ENCODE assay signal across 11 cellular contexts in genomic region chr19:50477751-50478515, GRCh38. TPM values are rescaled to one million over a fixed set of nuclear protein-coding genes. Genes with fewer than 3 reads are reported as not detected.
DNase-seq lines count a peak whose midpoint lies in the region; ATAC-seq lines count a peak whose summit lies in the region.
"Had no signal": no experiment of that assay in that cellular context is flagged by ENCODE, and none has a peak within 500 bp of the region (broad histone marks: within the 10 kb centered on the region; RNA-seq: fewer than 3 reads in every experiment).

No MANE protein-coding gene starts in this region.

- H3K27ac Mint-ChIP-seq in CD8-positive, alpha-beta memory T cell, result peak overlapping the region; percentile 13 to 98 (median 87)
- H3K27ac Mint-ChIP-seq in IgD-negative memory B cell, result peak overlapping the region in 2 of 3 donors; percentile 96 to 98
- peak overlapping the region; percentile 96 for H3K27ac Mint-ChIP-seq in central memory CD8-positive, alpha-beta T cell (ENCODE audit: low read depth)

- peaks cover 26% of the 10 kb centered on the region for H3K4me1 ChIP-seq in CD8-positive, alpha-beta memory T cell (ENCODE audit: insufficient read depth, low read length)
- peaks cover 5% of the 10 kb centered on the region for H3K4me1 ChIP-seq in neuron (ENCODE audit: insufficient read depth, low read length)

- peaks cover 0 to 51% (median 0%) of the 10 kb centered on the region in 3 donors for H3K36me3 Mint-ChIP-seq in CD8-positive, alpha-beta memory T cell
- H3K36me3 Mint-ChIP-seq in IgD-negative memory B cell, result peaks cover 2% of the 10 kb centered on the region
- H3K36me3 Mint-ChIP-seq in central memory CD8-positive, alpha-beta T cell (ENCODE audit: insufficient read depth), result peaks cover 33% of the 10 kb centered on the region

- ATAC-seq in central memory CD8-positive, alpha-beta T cell (replicated peaks; ENCODE audit: extremely low read depth, poor library complexity, severe bottlenecking), result no peak
- ATAC-seq in Right ventricle myocardium superior (ENCODE audit: poor library complexity), result no peak

- no peak for DNase-seq in CD8-positive, alpha-beta memory T cell
- no peak for DNase-seq in central memory CD8-positive, alpha-beta T cell (ENCODE audit: low spot score in 2 of 2)
- DNase-seq in MV-4-11 (lab: John Stamatoyannopoulos, UW), result no peak
- no peak for DNase-seq in AG08395 (ENCODE audit: low spot score)
- no peak for DNase-seq in KG1 (lab: John Stamatoyannopoulos, UW)
- no peak for DNase-seq in Right ventricle myocardium superior
- DNase-seq: activated CD4-positive, alpha-beta T cell treated with anti-CD3 and anti-CD28 coated beads, Interleukin-2, amount 50 U/mL, for 48 hours; NCI-H1930 had no signal

- no peak overlapping the region for H2AFZ ChIP-seq in neuron (ENCODE audit: low read depth, low read length)

- no peaks in the 10 kb centered on the region for H3K27me3 ChIP-seq in CD8-positive, alpha-beta memory T cell (ENCODE audit: insufficient read depth, low read length, poor library complexity, severe bottlenecking)
- H3K27me3 ChIP-seq in neuron (ENCODE audit: insufficient read depth, low read length), result no peaks in the 10 kb centered on the region

- peak overlapping the region; percentile 92 for H3K4me3 ChIP-seq in CD8-positive, alpha-beta memory T cell (ENCODE audit: low read length)
- H3K4me3 ChIP-seq in neuron (ENCODE audit: low read length), result peak overlapping the region; percentile 70

- POLR2A ChIA-PET in CD8-positive, alpha-beta memory T cell (lab: Charles Lee), result no interaction called here

- H3K27me3 Mint-ChIP-seq in CD8-positive, alpha-beta memory T cell, result peaks cover 0 to 2% of the 10 kb centered on the region in 2 donors
- H3K27me3 Mint-ChIP-seq in IgD-negative memory B cell, result no peaks in the 10 kb centered on the region
- H3K27me3 Mint-ChIP-seq in central memory CD8-positive, alpha-beta T cell, result no peaks in the 10 kb centered on the region

- H3K9me3 Mint-ChIP-seq in CD8-positive, alpha-beta memory T cell, result no peaks in the 10 kb centered on the region
- H3K9me3 Mint-ChIP-seq in IgD-negative memory B cell, result no peaks in the 10 kb centered on the region
- H3K9me3 Mint-ChIP-seq in central memory CD8-positive, alpha-beta T cell, result no peaks in the 10 kb centered on the region

- H3K4me3 Mint-ChIP-seq in CD8-positive, alpha-beta memory T cell, result peak overlapping the region; percentile 93 to 99 (median 98)
- H3K4me3 Mint-ChIP-seq in IgD-negative memory B cell, result peak overlapping the region; percentile 94 to 100 (median 98)
- H3K4me3 Mint-ChIP-seq in central memory CD8-positive, alpha-beta T cell, result peak overlapping the region; percentile 96

- no peaks in the 10 kb centered on the region for H3K9me3 ChIP-seq in CD8-positive, alpha-beta memory T cell (ENCODE audit: low read length)
- peaks cover 23% of the 10 kb centered on the region for H3K9me3 ChIP-seq in neuron (ENCODE audit: low read length)

- peaks cover 24 to 34% (median 25%) of the 10 kb centered on the region in 3 donors for H3K4me1 Mint-ChIP-seq in CD8-positive, alpha-beta memory T cell
- peaks cover 8 to 14% (median 11%) of the 10 kb centered on the region in 3 donors for H3K4me1 Mint-ChIP-seq in IgD-negative memory B cell
- peaks cover 38% of the 10 kb centered on the region for H3K4me1 Mint-ChIP-seq in central memory CD8-positive, alpha-beta T cell

- intact Hi-C loops in Right ventricle myocardium superior (cut with DNase I), result no loop called here

- CTCF ChIA-PET in CD8-positive, alpha-beta memory T cell (lab: Charles Lee), result interaction anchor here (1.1 kb wide), 1 partner anchor 17 kb away, joined by 3 read pairs; no protein-coding TSS in a partner anchor

- no peak overlapping the region for H3K27ac ChIP-seq in CD8-positive, alpha-beta memory T cell (ENCODE audit: low read depth, low read length)

- peaks cover 11% of the 10 kb centered on the region for H3K36me3 ChIP-seq in CD8-positive, alpha-beta memory T cell (ENCODE audit: insufficient read depth, low read length)
- peaks cover 12% of the 10 kb centered on the region for H3K36me3 ChIP-seq in neuron (ENCODE audit: insufficient read depth, low read length)

RNA-seq across cellular contexts. Expression of gene GARIN5A, which starts 1.3 kb away (rescaled TPM):
- under 1 TPM; 0.57 to 0.97 TPM for total RNA-seq in CD8-positive, alpha-beta memory T cell
- 0.33 TPM for polyA plus RNA-seq in CD8-positive, alpha-beta memory T cell
- 0.53 TPM for polyA plus RNA-seq in IgD-negative memory B cell
- 2.0 TPM for total RNA-seq in Right ventricle myocardium superior
- total RNA-seq: glomerular endothelial cell had no signal

RNA-seq across cellular contexts. Expression of gene EMC10, which starts 1.6 kb away (rescaled TPM):
- total RNA-seq in CD8-positive, alpha-beta memory T cell, result 10 to 100 TPM; 74.7 to 74.8 TPM
- 11.4 TPM for polyA plus RNA-seq in CD8-positive, alpha-beta memory T cell
- polyA plus RNA-seq in IgD-negative memory B cell, result 8.7 TPM
- 68.7 TPM for total RNA-seq in Right ventricle myocardium superior

RNA-seq across cellular contexts. Expression of gene JOSD2, which starts 33.1 kb away (rescaled TPM):
- total RNA-seq in CD8-positive, alpha-beta memory T cell, result 10 to 100 TPM; 47.4 to 50.9 TPM
- polyA plus RNA-seq in CD8-positive, alpha-beta memory T cell, result 28.4 TPM
- 15.0 TPM for polyA plus RNA-seq in IgD-negative memory B cell
- total RNA-seq in Right ventricle myocardium superior, result 39.8 TPM

RNA-seq across cellular contexts. Expression of gene ASPDH, which starts 35.8 kb away (rescaled TPM):
- not detected for total RNA-seq in CD8-positive, alpha-beta memory T cell
- polyA plus RNA-seq in CD8-positive, alpha-beta memory T cell, result not detected
- polyA plus RNA-seq in IgD-negative memory B cell, result not detected
- not detected for total RNA-seq in Right ventricle myocardium superior
- total RNA-seq: glomerular endothelial cell had no signal

RNA-seq across cellular contexts. Expression of gene MYBPC2, which starts 45.2 kb away (rescaled TPM):
- total RNA-seq in CD8-positive, alpha-beta memory T cell, result under 1 TPM; 0.07 to 0.24 TPM
- polyA plus RNA-seq in CD8-positive, alpha-beta memory T cell, result not detected
- polyA plus RNA-seq in IgD-negative memory B cell, result 1.3 TPM
- total RNA-seq in Right ventricle myocardium superior, result not detected
- total RNA-seq: glomerular endothelial cell had no signal
